ENCODE assay signal across 34 cellular contexts in the genomic region with DNA sequence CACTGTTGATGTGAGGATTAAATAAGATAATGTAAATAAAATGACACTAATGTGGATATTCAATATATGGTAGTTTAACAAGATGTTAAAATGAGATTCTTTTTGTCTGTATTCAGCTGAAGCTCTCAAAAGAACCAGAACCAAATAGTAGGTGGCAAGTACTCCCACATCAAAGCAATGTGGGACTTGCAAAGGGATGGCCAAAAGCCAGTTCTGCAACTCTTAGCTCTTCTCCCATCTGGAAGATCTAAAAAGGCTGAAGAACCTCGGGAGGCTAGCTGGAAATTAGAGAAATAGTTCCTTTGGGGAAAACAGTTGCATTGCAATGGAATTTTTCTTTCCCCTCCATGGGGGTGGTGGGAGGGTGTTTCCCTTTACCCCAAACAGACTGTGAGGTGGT. TPM values are rescaled to one million over a fixed set of nuclear protein-coding genes. Genes with fewer than 3 reads are reported as not detected.
A peak's percentile ranks its signal among the peaks of the same experiment; 100 is the strongest.
DNase-seq lines count a peak whose midpoint lies in the region; ATAC-seq, FAIRE-seq and TF ChIP-seq lines count a peak whose summit lies in the region.
"Had no signal": no experiment of that assay in that cellular context is flagged by ENCODE, and none has a peak within 500 bp of the region (broad histone marks: within the 10 kb centered on the region; RNA-seq: fewer than 3 reads in every experiment).

No MANE protein-coding gene starts in this region.

- H3K4me2 ChIP-seq in GM12878 (ENCODE audit: control insufficient read depth, insufficient read depth) = 0 out of 2 replicates have a peak overlapping the region, but pooled peaks have one; percentile 13
- H3K4me2 ChIP-seq: hepatocyte, smooth muscle cell had no signal

- peaks cover 67 to 77% (median 67%) of the 10 kb centered on the region in 3 donors for H3K4me1 Mint-ChIP-seq in naive B cell

- peak overlapping the region in 4 of 6 donors; percentile 3 to 84 (median 72) for H3K27ac Mint-ChIP-seq in naive B cell
- H3K27ac Mint-ChIP-seq: activated naive CD4-positive, alpha-beta T cell treated with anti-CD3 and anti-CD28 coated beads for 36 hours had no signal

- H3K27me3 ChIP-seq in HUES48 (ENCODE audit: control insufficient read depth, insufficient read depth, low read length) (no peaks in the 10 kb centered on the region), GM12878 (replicated peaks in 1 of 2; ENCODE audit: control insufficient read depth in 2 of 2, insufficient read depth in 2 of 2, low read length in 1 of 2) (no peaks in the 10 kb centered on the region; a peak in 1 of 4 replicates)
- H3K27me3 ChIP-seq: brain microvascular endothelial cell, gastrocnemius medialis, thyroid gland, vagina had no signal

- H3K4me1 ChIP-seq in HUES48 (ENCODE audit: control insufficient read depth, insufficient read depth, low read length) (peaks cover 20% of the 10 kb centered on the region), GM12878 (ENCODE audit: control insufficient read depth, insufficient read depth, low read length) (peaks cover 32% of the 10 kb centered on the region)
- H3K4me1 ChIP-seq: gastrocnemius medialis, thyroid gland, vagina had no signal

- no peak for TF ChIP-seq POLR2A in GM12878 (IDR thresholded peaks at IDR 0.05; ENCODE audit: low read depth, low read length)

- H3K9me3 Mint-ChIP-seq in naive B cell = peaks cover 0 to 2% (median 0%) of the 10 kb centered on the region in 7 donors
- H3K9me3 Mint-ChIP-seq: activated naive CD4-positive, alpha-beta T cell treated with anti-CD3 and anti-CD28 coated beads for 36 hours; IgD-negative memory B cell had no signal

- H3K4me3 Mint-ChIP-seq in naive B cell = peak overlapping the region in 6 of 8 donors; percentile 52 to 81 (median 70)
- H3K4me3 Mint-ChIP-seq: activated naive CD4-positive, alpha-beta T cell treated with anti-CD3 and anti-CD28 coated beads for 36 hours; activated T-helper 1 cell treated with anti-CD3 and anti-CD28 coated beads, Interleukin-12 subunit alpha, Interleukin-12 subunit beta, Interleukin-2, Interleukin-4 antibody, amounts not matched to agents 30 ng/mL and 10 ng/mL and 1 ng/mL, durations not matched to agents 14 hours and 24 hours and 36 hours had no signal

- no peak for FAIRE-seq in GM12878 (lab: Jason Lieb, UNC)

- 47% methylated on average over 1 of the region's 1 CpG for WGBS in GM12878 (ENCODE audit: insufficient coverage, insufficient replicate concordance, low lambda C conversion rate, missing lambda C conversion rate)

- H3K36me3 Mint-ChIP-seq in naive B cell = no peaks in the 10 kb centered on the region

- peak; percentile 40 for DNase-seq in Ammon's horn (ENCODE audit: low spot score)
- no peak for DNase-seq in GM12878 (ENCODE audit: low read depth, low spot score)
- DNase-seq in naive B cell = no peak
- no peak for DNase-seq in CD1c-positive myeloid dendritic cell (ENCODE audit: extremely low spot score)
- no peak for DNase-seq in NCI-H187 treated with DMSO at 0.1 percent for 48 hours (lab: John Stamatoyannopoulos, UW)
- DNase-seq: activated CD4-positive, alpha-beta T cell treated with anti-CD3 and anti-CD28 coated beads, Interleukin-2, amount 50 U/mL, for 48 hours; activated CD8-positive, alpha-beta memory T cell treated with anti-CD3 and anti-CD28 coated beads, Interleukin-2, amount 50 U/mL, for 4 hours; activated naive CD4-positive, alpha-beta T cell treated with anti-CD3 and anti-CD28 coated beads for 36 hours; brain microvascular endothelial cell; gastrocnemius medialis; left colon; mammary epithelial cell; NCI-H1105; NCI-H187; NCI-H2171 treated with DMSO at 0.1 percent for 48 hours; NCI-H524; NK-92 treated with Interleukin-12 subunit alpha and Interleukin-12 subunit beta, amount 100 ng/mL, for 24 hours; stimulated activated naive CD8-positive, alpha-beta T cell treated with anti-CD3 and anti-CD28 coated beads, Interleukin-15, Interleukin-2, amounts not matched to agents 100 U/mL and 50 U/mL, for 24 hours; T-helper 2 cell; thyroid gland had no signal

- no peak for TF ChIP-seq RAD21 in GM12878 (IDR thresholded peaks at IDR 0.05; ENCODE audit: insufficient read depth, low read depth, low read length)

- TF ChIP-seq CTCF in GM12878 (IDR thresholded peaks at IDR 0.05 in 2 of 3, conservative IDR thresholded peaks at IDR 0.05 in 1 of 3; ENCODE audit: control insufficient read depth in 2 of 3, extremely low read depth in 1 of 3, insufficient read depth in 1 of 3, low read depth in 3 of 3, low read length in 3 of 3) = no peak

- no peaks in the 10 kb centered on the region for H4K20me1 ChIP-seq in GM12878 (ENCODE audit: control insufficient read depth, insufficient read depth)

- peak overlapping the region; percentile 9; the same call in 1 of the 2 replicates for H3K4me3 ChIP-seq in HUES48 (ENCODE audit: low read depth, low read length)
- no peak overlapping the region for H3K4me3 ChIP-seq in GM12878
- H3K4me3 ChIP-seq: gastrocnemius medialis, hepatocyte, smooth muscle cell, thyroid gland, vagina had no signal

- H3K9ac ChIP-seq in HUES48 (ENCODE audit: low read depth, low read length) (no peak overlapping the region), GM12878 (ENCODE audit: control insufficient read depth, insufficient read depth, low read length) (no peak overlapping the region)

- H2AFZ ChIP-seq in GM12878 (ENCODE audit: control insufficient read depth, low read depth, low read length) = no peak overlapping the region; the same call in 1 of the 2 replicates
- H2AFZ ChIP-seq: hepatocyte had no signal

- in situ Hi-C loops in GM12878 (cut with MboI) = no loop called here

- no peaks in the 10 kb centered on the region for H3K27me3 Mint-ChIP-seq in naive B cell
- H3K27me3 Mint-ChIP-seq: IgD-negative memory B cell had no signal

- intact Hi-C loops in GM12878 (cut with micrococcal nuclease; ENCODE audit: unreplicated experiment) = no loop called here

- BruUV-seq in GM12878 (replicated peaks; lab: Mats Ljungman, UMichigan) = no TSS peak

- no peaks in the 10 kb centered on the region for H3K79me2 ChIP-seq in GM12878 (ENCODE audit: control insufficient read depth, insufficient read depth, low read length)
- H3K79me2 ChIP-seq: hepatocyte had no signal

- TF ChIP-seq EP300 in GM12878 (IDR thresholded peaks at IDR 0.05; ENCODE audit: borderline replicate concordance in 1 of 2, control insufficient read depth in 1 of 2, low read depth in 2 of 2, low read length in 2 of 2) = no peak

- SMC1A ChIA-PET in GM12878 (lab: Charles Lee; ENCODE audit: uncharacterized antibody, unreplicated experiment) = interaction anchor here (1.2 to 11.3 kb wide), 6 partner anchors 9 to 47 kb away, joined by 3 to 207 read pairs (median 75); no protein-coding TSS in a partner anchor

- no peak for ATAC-seq in GM12878
- ATAC-seq in naive B cell (ENCODE audit: low read depth in 2 of 2) = no peak
- ATAC-seq in HG03442 (IDR thresholded peaks at IDR 0.05; ENCODE audit: unreplicated experiment) = no peak
- ATAC-seq in GM18519 (IDR thresholded peaks at IDR 0.05; ENCODE audit: low FRiP score, unreplicated experiment) = no peak
- ATAC-seq: activated CD4-positive, CD25-positive, alpha-beta regulatory T cell treated with anti-CD3 and anti-CD28 coated beads, Interleukin-2, amount 50 U/mL, for 24 hours; gastrocnemius medialis; left colon; Right ventricle myocardium inferior; SK-N-SH treated with all-trans-retinoic acid at 6 μM for 48 hours; stimulated activated naive CD8-positive, alpha-beta T cell treated with anti-CD3 and anti-CD28 coated beads, Interleukin-15, Interleukin-2, amounts not matched to agents 100 U/mL and 50 U/mL, for 24 hours had no signal

- H3K36me3 ChIP-seq in HUES48 (ENCODE audit: control insufficient read depth, insufficient read depth, low read length) (no peaks in the 10 kb centered on the region), GM12878 (ENCODE audit: control insufficient read depth in 2 of 2, insufficient read depth in 2 of 2, low read length in 1 of 2) (no peaks in the 10 kb centered on the region)
- H3K36me3 ChIP-seq: brain microvascular endothelial cell, gastrocnemius medialis, thyroid gland, vagina had no signal

- RAD21 ChIA-PET in GM12878 (lab: Charles Lee; ENCODE audit: unreplicated experiment) = interaction anchor here (0.8 to 9.8 kb wide), 8 partner anchors 9 to 47 kb away, joined by 3 to 147 read pairs (median 4); no protein-coding TSS in a partner anchor

- CTCF ChIA-PET in GM12878 (lab: Yijun Ruan, JAX) = interaction anchor here (0.7 to 9.7 kb wide), 7 partner anchors 10 to 60 kb away, joined by 3 to 87 read pairs (median 4); no protein-coding TSS in a partner anchor

- POLR2A ChIA-PET in GM12878 (lab: Charles Lee) = interaction anchor here (0.8 to 10.7 kb wide), 3 partner anchors 8 to 28 kb away, joined by 3 to 70 read pairs (median 4); no protein-coding TSS in a partner anchor

- H3K9me3 ChIP-seq in HUES48 (ENCODE audit: control insufficient read depth, insufficient read depth, low read length) (no peaks in the 10 kb centered on the region), GM12878 (replicated peaks; ENCODE audit: control insufficient read depth, insufficient read depth, low read length) (peaks cover 2% of the 10 kb centered on the region; the same call in 1 of the 3 replicates)
- H3K9me3 ChIP-seq: gastrocnemius medialis, thyroid gland, vagina had no signal

- H3K27ac ChIP-seq in HUES48 (ENCODE audit: low read depth, low read length) = peak overlapping the region; percentile 70
- no peak overlapping the region for H3K27ac ChIP-seq in GM12878 (ENCODE audit: control insufficient read depth, insufficient read depth)
- H3K27ac ChIP-seq: brain microvascular endothelial cell, gastrocnemius medialis, hepatocyte, thyroid gland, vagina had no signal

RNA-seq across cellular contexts. Expression of gene FBXO48, which starts 48.7 kb away (rescaled TPM):
- total RNA-seq in GM12878 (2013; cell fraction: nucleolus; rRNA removed) = 1.6 and 1.7 TPM in 2 replicates
- 0.56 and 0.87 TPM in 2 replicates for total RNA-seq in GM12878 (2014; rRNA removed)
- 1.4 and 1.5 TPM in 2 replicates for total RNA-seq in GM12878 (2014; rRNA removed; fragmentation: Illumina TruSeq; extraction: Trizol)
- 0.85 and 1.1 TPM in 2 replicates for total RNA-seq in GM12878 (2021)
- polyA plus RNA-seq in GM12878 (2011; ENCODE audit: low read depth) = 0.29 TPM
- polyA plus RNA-seq in GM12878 (2011; rRNA removed) = 2.3 and 3.2 TPM in 2 replicates
- polyA plus RNA-seq in GM12878 (2011; cell fraction: cytosol; rRNA removed) = 0.85 and 1.2 TPM in 2 replicates
- 0.85 and 0.91 TPM in 2 replicates for polyA plus RNA-seq in GM12878 (2011; cell fraction: nucleus; rRNA removed)
- polyA plus RNA-seq in GM12878 (2012) = 0.42 and 0.70 TPM in 2 replicates
- polyA plus RNA-seq in GM12878 (2014; fragmentation: Illumina TruSeq; extraction: Trizol) = 1.5 and 2.2 TPM in 2 replicates
- 1 to 10 TPM in 1 of 2 experiments, under 1 TPM in 1; 0.90 to 1.1 TPM for polyA plus RNA-seq in GM12878 (2014; fragmentation: Nextera tagmentation; extraction: Ambion mirVana)
- 0.67 and 1.3 TPM in 2 replicates for polyA plus RNA-seq in GM12878 (2014; rRNA removed)
- polyA plus RNA-seq in GM12878 (2016; fragmentation: Nextera tagmentation; extraction: Ambion mirVana) = 1 to 10 TPM; 1.1 to 1.5 TPM
- 1.1 and 2.0 TPM in 2 replicates for polyA minus RNA-seq in GM12878 (2011; rRNA and poly(A)+ RNA removed)
- polyA minus RNA-seq in GM12878 (2011; cell fraction: cytosol; rRNA and poly(A)+ RNA removed) = 0.31 and 0.40 TPM in 2 replicates
- 0.73 and 1.3 TPM in 2 replicates for polyA minus RNA-seq in GM12878 (2011; cell fraction: nucleus; rRNA and poly(A)+ RNA removed)
- under 1 TPM; 0.19 to 0.58 (median 0.42) TPM for polyA plus RNA-seq in naive B cell (ENCODE audit: low read depth in 6 of 6)
- total RNA-seq: G401 had no signal

RNA-seq across cellular contexts. Expression of gene APLF, which starts 49.0 kb away (rescaled TPM):
- total RNA-seq in GM12878 (2013; cell fraction: nucleolus; rRNA removed) = 1.0 and 1.1 TPM in 2 replicates
- 1.7 and 2.5 TPM in 2 replicates for total RNA-seq in GM12878 (2014; rRNA removed)
- 2.3 and 2.4 TPM in 2 replicates for total RNA-seq in GM12878 (2014; rRNA removed; fragmentation: Illumina TruSeq; extraction: Trizol)
- total RNA-seq in GM12878 (2021) = 1.9 TPM in 2 replicates
- polyA plus RNA-seq in GM12878 (2011; ENCODE audit: low read depth) = 0.58 TPM
- polyA plus RNA-seq in GM12878 (2011; rRNA removed) = 0.71 and 1.4 TPM in 2 replicates
- polyA plus RNA-seq in GM12878 (2011; cell fraction: cytosol; rRNA removed) = 0.28 and 0.30 TPM in 2 replicates
- 0.67 TPM in 2 replicates for polyA plus RNA-seq in GM12878 (2011; cell fraction: nucleus; rRNA removed)
- 0.68 and 0.98 TPM in 2 replicates for polyA plus RNA-seq in GM12878 (2012)
- polyA plus RNA-seq in GM12878 (2014; fragmentation: Illumina TruSeq; extraction: Trizol) = 1.8 and 2.6 TPM in 2 replicates
- under 1 TPM; 0.66 to 0.69 TPM for polyA plus RNA-seq in GM12878 (2014; fragmentation: Nextera tagmentation; extraction: Ambion mirVana)
- polyA plus RNA-seq in GM12878 (2014; rRNA removed) = 1.1 and 1.2 TPM in 2 replicates
- polyA plus RNA-seq in GM12878 (2016; fragmentation: Nextera tagmentation; extraction: Ambion mirVana) = 1 to 10 TPM; 2.1 to 2.8 TPM
- polyA minus RNA-seq in GM12878 (2011; rRNA and poly(A)+ RNA removed) = 0.82 and 0.95 TPM in 2 replicates
- 0.80 and 1.1 TPM in 2 replicates for polyA minus RNA-seq in GM12878 (2011; cell fraction: cytosol; rRNA and poly(A)+ RNA removed)
- polyA minus RNA-seq in GM12878 (2011; cell fraction: nucleus; rRNA and poly(A)+ RNA removed) = 1.1 and 2.2 TPM in 2 replicates
- 1 to 10 TPM in 5 of 6 donors, not detected in 1; 1.7 to 3.1 (median 2.8) TPM for polyA plus RNA-seq in naive B cell (ENCODE audit: low read depth in 6 of 6)

RNA-seq across cellular contexts. Expression of gene PLEK, which starts 53.3 kb away (rescaled TPM):
- 397 and 442 TPM in 2 replicates for total RNA-seq in GM12878 (2013; cell fraction: nucleolus; rRNA removed)
- total RNA-seq in GM12878 (2014; rRNA removed) (270 and 329 TPM in 2 replicates), GM12878 (2014; rRNA removed; fragmentation: Illumina TruSeq; extraction: Trizol) (371 and 378 TPM in 2 replicates), GM12878 (2021) (319 and 335 TPM in 2 replicates)
- 166 TPM for polyA plus RNA-seq in GM12878 (2011; ENCODE audit: low read depth)
- polyA plus RNA-seq in GM12878 (2011; rRNA removed) (804 and 985 TPM in 2 replicates), GM12878 (2014; fragmentation: Illumina TruSeq; extraction: Trizol) (466 and 545 TPM in 2 replicates), GM12878 (2014; fragmentation: Nextera tagmentation; extraction: Ambion mirVana) (100 to 1,000 TPM; 410 to 617 TPM), GM12878 (2014; rRNA removed) (283 and 353 TPM in 2 replicates), GM12878 (2016; fragmentation: Nextera tagmentation; extraction: Ambion mirVana) (100 to 1,000 TPM; 229 to 238 TPM), naive B cell (ENCODE audit: low read depth in 6 of 6) (100 to 1,000 TPM in 4 of 6 donors, 10 to 100 TPM in 2; 69.0 to 215 (median 129) TPM)
- 433 and 504 TPM in 2 replicates for polyA plus RNA-seq in GM12878 (2011; cell fraction: cytosol; rRNA removed)
- polyA plus RNA-seq in GM12878 (2011; cell fraction: nucleus; rRNA removed) = 396 and 451 TPM in 2 replicates
- 204 and 209 TPM in 2 replicates for polyA plus RNA-seq in GM12878 (2012)
- polyA minus RNA-seq in GM12878 (2011; rRNA and poly(A)+ RNA removed) = 394 and 411 TPM in 2 replicates
- 150 and 184 TPM in 2 replicates for polyA minus RNA-seq in GM12878 (2011; cell fraction: cytosol; rRNA and poly(A)+ RNA removed)
- 97.7 and 128 TPM in 2 replicates for polyA minus RNA-seq in GM12878 (2011; cell fraction: nucleus; rRNA and poly(A)+ RNA removed)
- total RNA-seq: A172, fibroblast of lung, G401, smooth muscle cell had no signal
- polyA plus RNA-seq: fibroblast of lung, smooth muscle cell had no signal
